Comparison of ENCODE assay signal across 1 cellular context in genomic region chr7:128903621-128904361, GRCh38.
TF ChIP-seq lines count a peak whose summit lies in the region.

No MANE protein-coding gene starts in this region.

TF ChIP-seq in H1, 55 proteins besides CTCF, POLR2A, EP300 and RAD21:
- TF ChIP-seq CBX5 (IDR thresholded peaks at IDR 0.05; ENCODE audit: low read depth, low read length) (no peak), BACH1 (IDR thresholded peaks at IDR 0.05; ENCODE audit: low read length) (no peak), BRCA1 (IDR thresholded peaks at IDR 0.05; ENCODE audit: low read depth, low read length) (no peak), JUND (IDR thresholded peaks at IDR 0.05; ENCODE audit: low read length) (no peak), BCL11A (IDR thresholded peaks at IDR 0.05; ENCODE audit: low read depth in 2 of 2, low read length in 2 of 2) (no peak), ASH2L (IDR thresholded peaks at IDR 0.05; ENCODE audit: low read length) (no peak), SIX5 (IDR thresholded peaks at IDR 0.05; ENCODE audit: low read depth, low read length) (no peak), SRF (IDR thresholded peaks at IDR 0.05; ENCODE audit: low read depth, low read length) (no peak), ATF3 (IDR thresholded peaks at IDR 0.05; ENCODE audit: insufficient read depth, low read depth, low read length) (no peak), ATF2 (IDR thresholded peaks at IDR 0.05; ENCODE audit: low read length) (no peak), E2F6 (IDR thresholded peaks at IDR 0.05) (no peak), CBX8 (IDR thresholded peaks at IDR 0.05; ENCODE audit: borderline replicate concordance, low read depth, low read length) (no peak), CTBP2 (IDR thresholded peaks at IDR 0.05; ENCODE audit: borderline replicate concordance, insufficient read depth, insufficient read length, low read length) (no peak)
TF ChIP-seq in H1: peak in this region for 0.
